In genomic region chr6:128630213-128630612, GRCh38 we compare ENCODE assay signal across 19 cellular contexts.
DNase-seq lines count a peak whose midpoint lies in the region; ATAC-seq, FAIRE-seq and TF ChIP-seq lines count a peak whose summit lies in the region.
"Had no signal": no experiment of that assay in that cellular context is flagged by ENCODE, and none has a peak within 500 bp of the region (broad histone marks: within the 10 kb centered on the region; RNA-seq: fewer than 3 reads in every experiment).

No MANE protein-coding gene starts in this region.

- no peaks in the 10 kb centered on the region for H3K36me3 ChIP-seq in GM06990 (ENCODE audit: control insufficient read depth, insufficient read depth, low read length)
- no peaks in the 10 kb centered on the region for H3K36me3 ChIP-seq in GM12878 (ENCODE audit: control insufficient read depth in 2 of 2, insufficient read depth in 2 of 2, low read length in 1 of 2)
- H3K36me3 ChIP-seq in pancreas = no peaks in the 10 kb centered on the region

- no peaks in the 10 kb centered on the region for H4K20me1 ChIP-seq in GM12878 (ENCODE audit: control insufficient read depth, insufficient read depth)

- H3K9me3 ChIP-seq in GM12878 (replicated peaks; ENCODE audit: control insufficient read depth, insufficient read depth, low read length) = no peaks in the 10 kb centered on the region
- H3K9me3 ChIP-seq in pancreas = no peaks in the 10 kb centered on the region
- H3K9me3 ChIP-seq: testis had no signal

- RAD21 ChIA-PET in GM12878 (lab: Charles Lee; ENCODE audit: unreplicated experiment) = no interaction called here

- DNase-seq in GM06990 (ENCODE audit: extremely low read depth, insufficient read length) = peak; percentile 2
- peak; percentile 5 for DNase-seq in HPDE6-E6E7 (ENCODE audit: extremely low spot score)
- DNase-seq in GM12878 (ENCODE audit: low read depth, low spot score) = no peak
- DNase-seq in pancreas = peak in 4 of 6 donors; percentile 19 to 33 (median 24)
- DNase-seq in NCI-H226 = no peak
- no peak for DNase-seq in NCI-H526 (lab: John Stamatoyannopoulos, UW)
- DNase-seq: aorta; GM23248; naive thymus-derived CD8-positive, alpha-beta T cell; NCI-H1694; NCI-H524 treated with DMSO at 0.1 percent for 48 hours; occipital lobe; stimulated activated CD4-positive, alpha-beta T cell treated with anti-CD3 and anti-CD28 coated beads, Interleukin-2, amount 100 ng/mL, for 24 hours; testis had no signal

- no peaks in the 10 kb centered on the region for H3K27me3 ChIP-seq in GM06990 (replicated peaks; ENCODE audit: control insufficient read depth, insufficient read depth, low read length)
- H3K27me3 ChIP-seq in GM12878 (replicated peaks in 1 of 2; ENCODE audit: control insufficient read depth in 2 of 2, insufficient read depth in 2 of 2, low read length in 1 of 2) = no peaks in the 10 kb centered on the region
- H3K27me3 ChIP-seq in pancreas = no peaks in the 10 kb centered on the region
- H3K27me3 ChIP-seq: testis had no signal

- WGBS in GM12878 (ENCODE audit: insufficient coverage, insufficient replicate concordance, low lambda C conversion rate, missing lambda C conversion rate) = 55% methylated on average over 3 of the region's 3 CpGs
- 38% methylated on average over 3 of the region's 3 CpGs for WGBS in pancreas, 2 donors

- H3K4me2 ChIP-seq in GM12878 (ENCODE audit: control insufficient read depth, insufficient read depth) = no peak overlapping the region

- H3K27ac ChIP-seq in GM12878 (ENCODE audit: control insufficient read depth, insufficient read depth) = no peak overlapping the region
- H3K27ac ChIP-seq in pancreas = no peak overlapping the region
- H3K27ac ChIP-seq: GM23248, skin epidermis, testis had no signal

- FAIRE-seq in GM12878 (lab: Jason Lieb, UNC) = no peak
- FAIRE-seq in pancreas (lab: Jason Lieb, UNC) = no peak
- FAIRE-seq: D721Med had no signal

- POLR2A ChIA-PET in GM12878 (lab: Charles Lee) = no interaction called here

- in situ Hi-C loops in GM12878 (cut with MboI) = no loop called here

- no peak for TF ChIP-seq POLR2A in GM12878 (IDR thresholded peaks at IDR 0.05; ENCODE audit: low read depth, low read length)

- H3K79me2 ChIP-seq in GM12878 (ENCODE audit: control insufficient read depth, insufficient read depth, low read length) = no peaks in the 10 kb centered on the region

- BruUV-seq in GM12878 (replicated peaks; lab: Mats Ljungman, UMichigan) = no TSS peak

- SMC1A ChIA-PET in GM12878 (lab: Charles Lee; ENCODE audit: uncharacterized antibody, unreplicated experiment) = interaction anchor here (0.9 kb wide), 1 partner anchor 42 kb away, joined by 3 read pairs; no protein-coding TSS in a partner anchor

- no peak for TF ChIP-seq RAD21 in GM12878 (IDR thresholded peaks at IDR 0.05; ENCODE audit: insufficient read depth, low read depth, low read length)

- H3K4me3 ChIP-seq in GM06990 (replicated peaks; ENCODE audit: low read depth, low read length) = no peak overlapping the region
- H3K4me3 ChIP-seq in GM12878 = no peak overlapping the region
- no peak overlapping the region for H3K4me3 ChIP-seq in pancreas
- H3K4me3 ChIP-seq: GM23248, skin epidermis, testis had no signal

- no peaks in the 10 kb centered on the region for H3K4me1 ChIP-seq in GM12878 (ENCODE audit: control insufficient read depth, insufficient read depth, low read length)
- peaks cover 0 to 6% (median 4%) of the 10 kb centered on the region in 3 donors for H3K4me1 ChIP-seq in pancreas
- H3K4me1 ChIP-seq: testis had no signal

- intact Hi-C loops in GM12878 (cut with micrococcal nuclease; ENCODE audit: unreplicated experiment) = no loop called here
- intact Hi-C loops in pancreas (cut with DNase I) = no loop called here

- H3K9ac ChIP-seq in GM12878 (ENCODE audit: control insufficient read depth, insufficient read depth, low read length) = no peak overlapping the region
- H3K9ac ChIP-seq: GM23248 had no signal

- TF ChIP-seq CTCF in GM06990 (IDR thresholded peaks at IDR 0.05; ENCODE audit: insufficient read depth, low read length, poor library complexity, severe bottlenecking) (no peak), GM12878 (IDR thresholded peaks at IDR 0.05 in 2 of 3, conservative IDR thresholded peaks at IDR 0.05 in 1 of 3; ENCODE audit: control insufficient read depth in 2 of 3, extremely low read depth in 1 of 3, insufficient read depth in 1 of 3, low read depth in 3 of 3, low read length in 3 of 3) (no peak), pancreas (IDR thresholded peaks at IDR 0.05) (no peak)

- ATAC-seq in GM12878 (peak; percentile 73), pancreas (peak; percentile 74 to 94 (median 82)), HG03135 (IDR thresholded peaks at IDR 0.05; ENCODE audit: unreplicated experiment) (no peak)
- ATAC-seq: activated naive CD4-positive, alpha-beta T cell treated with anti-CD3 and anti-CD28 coated beads, Interleukin-2, amount 50 U/mL, for 72 hours; activated T-helper 17 cell treated with anti-CD3 and anti-CD28 coated beads, Interleukin-2, amount 50 U/mL, for 72 hours; naive thymus-derived CD8-positive, alpha-beta T cell had no signal

- CTCF ChIA-PET in GM12878 (lab: Yijun Ruan, JAX) = interaction anchor here (1.0 to 1.3 kb wide), 2 partner anchors 13 to 28 kb away, joined by 3 to 4 read pairs; no protein-coding TSS in a partner anchor

- no peak for TF ChIP-seq EP300 in GM12878 (IDR thresholded peaks at IDR 0.05; ENCODE audit: borderline replicate concordance in 1 of 2, control insufficient read depth in 1 of 2, low read depth in 2 of 2, low read length in 2 of 2)

- H2AFZ ChIP-seq in GM12878 (ENCODE audit: control insufficient read depth, low read depth, low read length) = no peak overlapping the region
- H2AFZ ChIP-seq: GM23248 had no signal

TF ChIP-seq in GM12878, 131 proteins besides CTCF, POLR2A, EP300 and RAD21:
- TF ChIP-seq CREB1 (IDR thresholded peaks at IDR 0.05; ENCODE audit: low read depth) = no peak
- no peak for TF ChIP-seq BACH1 (IDR thresholded peaks at IDR 0.05; ENCODE audit: borderline replicate concordance)
- TF ChIP-seq, protein P1, sequence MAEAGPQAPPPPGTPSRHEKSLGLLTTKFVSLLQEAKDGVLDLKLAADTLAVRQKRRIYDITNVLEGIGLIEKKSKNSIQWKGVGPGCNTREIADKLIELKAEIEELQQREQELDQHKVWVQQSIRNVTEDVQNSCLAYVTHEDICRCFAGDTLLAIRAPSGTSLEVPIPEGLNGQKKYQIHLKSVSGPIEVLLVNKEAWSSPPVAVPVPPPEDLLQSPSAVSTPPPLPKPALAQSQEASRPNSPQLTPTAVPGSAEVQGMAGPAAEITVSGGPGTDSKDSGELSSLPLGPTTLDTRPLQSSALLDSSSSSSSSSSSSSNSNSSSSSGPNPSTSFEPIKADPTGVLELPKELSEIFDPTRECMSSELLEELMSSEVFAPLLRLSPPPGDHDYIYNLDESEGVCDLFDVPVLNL (IDR thresholded peaks at IDR 0.05; ENCODE audit: low read depth, low read length) = no peak
- no peak for TF ChIP-seq SREBF2 (IDR thresholded peaks at IDR 0.05; ENCODE audit: low read length)
- no peak for TF ChIP-seq CBX5 (IDR thresholded peaks at IDR 0.05; ENCODE audit: low read depth)
- TF ChIP-seq MEF2A (IDR thresholded peaks at IDR 0.05; ENCODE audit: insufficient read depth, low read depth, low read length) = no peak
- TF ChIP-seq SUPT20H (IDR thresholded peaks at IDR 0.05; ENCODE audit: borderline replicate concordance, control insufficient read depth, low read depth, low read length) = no peak
- no peak for TF ChIP-seq ZNF592 (IDR thresholded peaks at IDR 0.05)
- no peak for TF ChIP-seq SP1 (IDR thresholded peaks at IDR 0.05; ENCODE audit: low read depth, low read length)
- TF ChIP-seq SIX5 (IDR thresholded peaks at IDR 0.05; ENCODE audit: low read depth, low read length, severe bottlenecking) = no peak
- TF ChIP-seq HDAC6 (IDR thresholded peaks at IDR 0.05; ENCODE audit: unreplicated experiment) = no peak
- TF ChIP-seq CREM (IDR thresholded peaks at IDR 0.05; ENCODE audit: low read depth) = no peak
- TF ChIP-seq POU2F2 (IDR thresholded peaks at IDR 0.05; ENCODE audit: borderline replicate concordance, low read depth, low read length) = no peak
- TF ChIP-seq GABPA (IDR thresholded peaks at IDR 0.05; ENCODE audit: low read depth) = no peak

Comparison
In these comparisons a context has a peak if more than half of its experiments do, and no peak if none do; other contexts are left out.
1. DNase-seq: peak in GM06990 (single experiment), HPDE6-E6E7 (single experiment) and pancreas (4 of 6); none in GM12878 (single experiment), NCI-H226 (single experiment) and NCI-H526 (0 of 2).